8 cellular contexts compared by ENCODE assay signal in genomic region chr4:9495450-9495849, GRCh38. TPM values are rescaled to one million over a fixed set of nuclear protein-coding genes. Genes with fewer than 3 reads are reported as not detected.
DNase-seq lines count a peak whose midpoint lies in the region; ATAC-seq and FAIRE-seq lines count a peak whose summit lies in the region.
"Not testable (repeated sequence)": the region's sequence is repeated elsewhere in the genome, so short reads cannot be mapped to it uniquely, and the experiment has no call there.

No MANE protein-coding gene starts in this region.

- H3K36me3 ChIP-seq in CD8-positive, alpha-beta memory T cell (ENCODE audit: insufficient read depth, low read length): not testable (repeated sequence)

- not testable (repeated sequence) for H3K4me3 Mint-ChIP-seq in CD8-positive, alpha-beta memory T cell

- not testable (repeated sequence) for H3K4me1 ChIP-seq in CD8-positive, alpha-beta memory T cell (ENCODE audit: insufficient read depth, low read length)

- H3K4me3 ChIP-seq in CD8-positive, alpha-beta memory T cell (ENCODE audit: low read length): not testable (repeated sequence)

- peaks cover 3 to 22% of the 10 kb centered on the region in 2 donors for H3K27me3 Mint-ChIP-seq in CD8-positive, alpha-beta memory T cell

- H3K27ac ChIP-seq in CD8-positive, alpha-beta memory T cell (ENCODE audit: low read depth, low read length): not testable (repeated sequence)

- not testable (repeated sequence) for H3K36me3 Mint-ChIP-seq in CD8-positive, alpha-beta memory T cell

- ATAC-seq in left ventricle myocardium superior: not testable (repeated sequence)

- H3K27ac Mint-ChIP-seq in CD8-positive, alpha-beta memory T cell: not testable (repeated sequence)

- peak; percentile 69 for FAIRE-seq in HTR-8/SVneo (lab: Jason Lieb, UNC)

- peak in 4 of 5 donors; percentile 27 to 57 (median 34) for DNase-seq in CD8-positive, alpha-beta memory T cell
- DNase-seq in HTR-8/SVneo (ENCODE audit: insufficient read length, low spot score) (peak; percentile 30), NCI-H748 treated with DMSO at 0.1 percent for 48 hours (lab: John Stamatoyannopoulos, UW) (peak; percentile 0), astrocyte of the hippocampus (ENCODE audit: low read depth, low spot score) (peak; percentile 31), left ventricle myocardium superior (peak; percentile 59), nucleus accumbens (lab: John Stamatoyannopoulos, UW) (peak in 31 of 56 donors; percentile 1 to 78 (median 21))
- peak; percentile 36 to 46 for DNase-seq in activated CD4-positive, alpha-beta T cell treated with anti-CD3 and anti-CD28 coated beads for 4 hours
- peak; percentile 3 to 11 for DNase-seq in stimulated activated CD8-positive, alpha-beta memory T cell treated with anti-CD3 and anti-CD28 coated beads, Interleukin-7, amount 100 ng/mL, for 1 hour (ENCODE audit: low read depth in 2 of 2)

- intact Hi-C loops in left ventricle myocardium superior (cut with micrococcal nuclease): not testable (repeated sequence)

- POLR2A ChIA-PET in CD8-positive, alpha-beta memory T cell (lab: Charles Lee): not testable (repeated sequence)

- not testable (repeated sequence) for H3K27me3 ChIP-seq in CD8-positive, alpha-beta memory T cell (ENCODE audit: insufficient read depth, low read length, poor library complexity, severe bottlenecking)

- CTCF ChIA-PET in CD8-positive, alpha-beta memory T cell (lab: Charles Lee): not testable (repeated sequence)

- H3K9me3 ChIP-seq in CD8-positive, alpha-beta memory T cell (ENCODE audit: low read length): not testable (repeated sequence)

- H3K4me1 Mint-ChIP-seq in CD8-positive, alpha-beta memory T cell: not testable (repeated sequence)

- H3K9me3 Mint-ChIP-seq in CD8-positive, alpha-beta memory T cell: not testable (repeated sequence)

RNA-seq across cellular contexts. Expression of gene DEFB131A, which starts 51.2 kb away (rescaled TPM):
- total RNA-seq in CD8-positive, alpha-beta memory T cell: not detected
- not detected for polyA plus RNA-seq in CD8-positive, alpha-beta memory T cell
- total RNA-seq in left ventricle myocardium superior: not detected

Comparison
In these comparisons a context has a peak if more than half of its experiments do, and no peak if none do; other contexts are left out.
1. DNase-seq: peak in every context shown above with its lines; median percentile 59 in left ventricle myocardium superior; 41 in activated CD4-positive, alpha-beta T cell treated with anti-CD3 and anti-CD28 coated beads for 4 hours; 34 in CD8-positive, alpha-beta memory T cell; 31 in astrocyte of the hippocampus; 30 in HTR-8/SVneo; 21 in nucleus accumbens; 7 in stimulated activated CD8-positive, alpha-beta memory T cell treated with anti-CD3 and anti-CD28 coated beads, Interleukin-7, amount 100 ng/mL, for 1 hour; 0 in NCI-H748 treated with DMSO at 0.1 percent for 48 hours.